15 cellular contexts compared by ENCODE assay signal in the genomic region with DNA sequence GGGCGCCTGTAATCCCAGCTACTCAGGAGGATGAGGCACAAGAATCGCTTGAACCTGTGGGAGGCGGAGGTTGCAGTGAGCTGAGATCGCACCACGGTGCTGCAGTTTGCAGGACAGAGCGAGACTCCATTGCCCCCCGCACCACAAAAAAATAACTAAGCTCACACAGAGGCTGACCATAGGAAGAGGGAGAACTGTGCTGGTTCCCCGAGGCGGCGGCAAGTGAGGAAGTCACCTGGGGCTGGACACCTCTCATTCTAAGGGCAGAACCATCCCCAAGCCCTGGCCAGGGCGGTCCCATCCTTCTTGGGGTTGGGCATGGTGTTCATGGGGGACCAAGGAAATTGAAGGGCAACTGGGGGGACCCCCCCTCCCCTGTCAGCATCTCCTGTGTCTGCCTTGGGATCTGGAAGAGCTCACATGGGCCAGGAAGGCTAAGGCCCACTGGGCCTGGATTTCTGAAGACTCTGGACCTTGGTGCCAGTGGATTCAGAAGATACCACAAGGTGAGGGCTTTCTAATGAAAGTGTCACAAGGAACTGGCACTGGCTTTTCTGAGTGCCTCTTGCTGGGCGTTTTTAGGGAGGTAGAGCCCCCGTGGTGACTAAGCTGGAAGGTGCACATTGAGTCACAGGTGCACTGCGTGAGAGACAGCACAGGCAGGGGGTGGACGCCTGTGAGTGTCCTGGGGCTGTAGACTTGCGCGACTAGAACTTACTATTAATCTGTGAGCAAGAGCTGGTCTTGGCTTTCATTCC. TPM values are rescaled to one million over a fixed set of nuclear protein-coding genes. Genes with fewer than 3 reads are reported as not detected.
DNase-seq lines count a peak whose midpoint lies in the region; ATAC-seq and TF ChIP-seq lines count a peak whose summit lies in the region.
"Had no signal": no experiment of that assay in that cellular context is flagged by ENCODE, and none has a peak within 500 bp of the region (broad histone marks: within the 10 kb centered on the region; RNA-seq: fewer than 3 reads in every experiment).

No MANE protein-coding gene starts in this region.

- no peak for TF ChIP-seq CTCF in GM10248 (IDR thresholded peaks at IDR 0.05; ENCODE audit: control extremely low read depth, extremely low read depth, low read depth, missing control alignments)

- no peaks in the 10 kb centered on the region for H3K9me3 Mint-ChIP-seq in activated T-cell treated with anti-CD3 and anti-CD28 coated beads, Interleukin-2, amount 50 U/mL, for 72 hours

- peaks cover 8% of the 10 kb centered on the region for H3K36me3 Mint-ChIP-seq in T-helper 17 cell (ENCODE audit: low read depth)
- H3K36me3 Mint-ChIP-seq in activated T-cell treated with anti-CD3 and anti-CD28 coated beads, Interleukin-2, amount 50 U/mL, for 72 hours (ENCODE audit: insufficient read depth in 2 of 2), result peaks cover 57 to 90% of the 10 kb centered on the region in 2 donors

- ATAC-seq in T-helper 17 cell (no peak), GM21447 (IDR thresholded peaks at IDR 0.05; ENCODE audit: unreplicated experiment) (no peak), left lobe of liver (no peak), HG02759 (IDR thresholded peaks at IDR 0.05; ENCODE audit: unreplicated experiment) (no peak)
- ATAC-seq in activated T-cell treated with anti-CD3 and anti-CD28 coated beads, Interleukin-2, amount 50 U/mL, for 72 hours (replicated peaks in 1 of 2), result peak; percentile 70 to 77
- ATAC-seq: gastroesophageal sphincter had no signal

- H3K27ac Mint-ChIP-seq in T-helper 17 cell, result peak overlapping the region; percentile 74
- H3K27ac Mint-ChIP-seq in activated T-cell treated with anti-CD3 and anti-CD28 coated beads, Interleukin-2, amount 50 U/mL, for 72 hours, result peak overlapping the region; percentile 97

- POLR2A ChIA-PET in GM10248 (lab: Yijun Ruan, JAX), result interaction anchor here (0.7 to 8.9 kb wide), 4 partner anchors 8 to 186 kb away, joined by 3 to 93 read pairs (median 4); partner anchors contain the start of gene IRF4

- CTCF ChIA-PET in GM10248 (lab: Yijun Ruan, JAX), result interaction anchor here (0.6 to 2.7 kb wide), 7 partner anchors 8 to 213 kb away, joined by 3 to 13 read pairs (median 4); no protein-coding TSS in a partner anchor

- peak overlapping the region; percentile 31 for H3K4me3 Mint-ChIP-seq in T-helper 17 cell
- peak overlapping the region; percentile 83 to 92 for H3K4me3 Mint-ChIP-seq in activated T-cell treated with anti-CD3 and anti-CD28 coated beads, Interleukin-2, amount 50 U/mL, for 72 hours

- DNase-seq in GM10248 (ENCODE audit: extremely low spot score) (peak; percentile 40), T-helper 17 cell (no peak), left lobe of liver (ENCODE audit: low spot score) (no peak), nucleus accumbens (lab: John Stamatoyannopoulos, UW) (no peak)
- peak; percentile 79 to 88 for DNase-seq in activated T-cell treated with anti-CD3 and anti-CD28 coated beads, Interleukin-2, amount 50 U/mL, for 72 hours
- peak; percentile 74 for DNase-seq in stimulated activated CD4-positive, alpha-beta T cell treated with anti-CD3 and anti-CD28 coated beads, Interleukin-15, amount 100 ng/mL, for 48 hours (ENCODE audit: low read depth in 2 of 2)
- DNase-seq: effector CD8-positive, alpha-beta T cell; NCI-H1092 treated with DMSO at 0.1 percent for 48 hours; SIG-M5; sigmoid colon had no signal

- H3K27me3 Mint-ChIP-seq in T-helper 17 cell, result peaks cover 6% of the 10 kb centered on the region
- H3K27me3 Mint-ChIP-seq in activated T-cell treated with anti-CD3 and anti-CD28 coated beads, Interleukin-2, amount 50 U/mL, for 72 hours (ENCODE audit: low read depth), result no peaks in the 10 kb centered on the region

- H3K9me3 ChIP-seq in T-helper 17 cell (ENCODE audit: control insufficient read depth, low read length, poor library complexity, severe bottlenecking), result no peaks in the 10 kb centered on the region
- H3K9me3 ChIP-seq: gastroesophageal sphincter, sigmoid colon had no signal

- peaks cover 20% of the 10 kb centered on the region for H3K4me1 Mint-ChIP-seq in T-helper 17 cell
- peaks cover 98% of the 10 kb centered on the region for H3K4me1 Mint-ChIP-seq in activated T-cell treated with anti-CD3 and anti-CD28 coated beads, Interleukin-2, amount 50 U/mL, for 72 hours (ENCODE audit: low read depth)

RNA-seq across cellular contexts. Expression of gene IRF4, which starts 11.5 kb away (rescaled TPM):
- total RNA-seq in T-helper 17 cell (10 to 100 TPM; 16.6 to 32.8 TPM), left lobe of liver (1.7 TPM)
- 100 to 1,000 TPM; 554 to 602 TPM for total RNA-seq in activated T-cell treated with anti-CD3 and anti-CD28 coated beads, Interleukin-2, amount 50 U/mL, for 72 hours
- total RNA-seq: HT-29, myocyte had no signal

Comparison
In these comparisons a context has a peak if more than half of its experiments do, and no peak if none do; other contexts are left out.
1. DNase-seq: peak in GM10248 (single experiment), activated T-cell treated with anti-CD3 and anti-CD28 coated beads, Interleukin-2, amount 50 U/mL, for 72 hours (2 of 2) and stimulated activated CD4-positive, alpha-beta T cell treated with anti-CD3 and anti-CD28 coated beads, Interleukin-15, amount 100 ng/mL, for 48 hours (2 of 2); none in T-helper 17 cell (0 of 3), left lobe of liver (single experiment) and nucleus accumbens (0 of 56).
2. ATAC-seq: peak in activated T-cell treated with anti-CD3 and anti-CD28 coated beads, Interleukin-2, amount 50 U/mL, for 72 hours (2 of 2); none in T-helper 17 cell (single experiment), GM21447 (single experiment), left lobe of liver (single experiment) and HG02759 (single experiment).
3. RNA of gene IRF4, which starts 11.5 kb away (total RNA-seq): 554 to 602 TPM in activated T-cell treated with anti-CD3 and anti-CD28 coated beads, Interleukin-2, amount 50 U/mL, for 72 hours; 16.6 to 32.8 TPM in T-helper 17 cell and 1.7 TPM in left lobe of liver (single experiment); every median in the first group is over 10 times any median in the second.